1 cellular context compared by ENCODE assay signal in the genomic region with DNA sequence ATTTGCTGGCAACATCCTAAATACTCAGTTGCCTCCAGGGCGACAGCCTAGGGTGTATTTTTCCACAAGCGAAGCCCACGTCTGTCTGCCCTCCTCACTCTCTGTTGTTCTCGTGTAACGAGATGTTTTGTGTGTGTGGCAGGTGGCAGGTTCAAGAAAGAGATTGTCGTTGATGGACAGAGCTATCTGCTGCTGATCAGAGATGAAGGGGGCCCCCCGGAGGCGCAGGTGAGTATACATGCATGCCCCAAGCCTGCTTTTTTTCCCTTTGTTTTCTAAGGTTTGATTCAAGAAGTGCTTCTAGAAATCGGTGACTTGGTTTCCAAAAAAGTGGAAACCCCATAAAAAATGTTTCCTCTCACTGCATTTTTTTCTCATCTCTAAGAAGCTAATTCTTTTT.
TF ChIP-seq lines count a peak whose summit lies in the region.

No MANE protein-coding gene starts in this region.

TF ChIP-seq in GM23338, 12 proteins besides CTCF, POLR2A, EP300 and RAD21 (continued from another document):
- TF ChIP-seq, protein P1, sequence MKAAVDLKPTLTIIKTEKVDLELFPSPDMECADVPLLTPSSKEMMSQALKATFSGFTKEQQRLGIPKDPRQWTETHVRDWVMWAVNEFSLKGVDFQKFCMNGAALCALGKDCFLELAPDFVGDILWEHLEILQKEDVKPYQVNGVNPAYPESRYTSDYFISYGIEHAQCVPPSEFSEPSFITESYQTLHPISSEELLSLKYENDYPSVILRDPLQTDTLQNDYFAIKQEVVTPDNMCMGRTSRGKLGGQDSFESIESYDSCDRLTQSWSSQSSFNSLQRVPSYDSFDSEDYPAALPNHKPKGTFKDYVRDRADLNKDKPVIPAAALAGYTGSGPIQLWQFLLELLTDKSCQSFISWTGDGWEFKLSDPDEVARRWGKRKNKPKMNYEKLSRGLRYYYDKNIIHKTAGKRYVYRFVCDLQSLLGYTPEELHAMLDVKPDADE (IDR thresholded peaks at IDR 0.05), result no peak
- no peak for TF ChIP-seq STAT1 (IDR thresholded peaks at IDR 0.05; ENCODE audit: unreplicated experiment)
- TF ChIP-seq ZNF114 (CRISPR knock-in tag; IDR thresholded peaks at IDR 0.05), result no peak
- TF ChIP-seq JUNB (IDR thresholded peaks at IDR 0.05; ENCODE audit: unreplicated experiment), result no peak
